In genomic region chr5:172183881-172184280, GRCh38 we compare ENCODE assay signal across 1 cellular context.
TF ChIP-seq lines count a peak whose summit lies in the region.

No MANE protein-coding gene starts in this region.

TF ChIP-seq in GM12878, 131 proteins besides CTCF, POLR2A, EP300 and RAD21 (continued from another document):
- TF ChIP-seq PKNOX1 (IDR thresholded peaks at IDR 0.05) (no peak), ELK1 (IDR thresholded peaks at IDR 0.05; ENCODE audit: low read depth, low read length) (no peak), RUNX3 (IDR thresholded peaks at IDR 0.05; ENCODE audit: low read length) (no peak), ETV6 (conservative IDR thresholded peaks at IDR 0.05 in 1 of 2, IDR thresholded peaks at IDR 0.05 in 1 of 2; ENCODE audit: borderline replicate concordance in 1 of 2, low read depth in 1 of 2) (no peak), HDGF (IDR thresholded peaks at IDR 0.05) (no peak), BMI1 (IDR thresholded peaks at IDR 0.05; ENCODE audit: borderline replicate concordance) (no peak), CEBPB (IDR thresholded peaks at IDR 0.05; ENCODE audit: borderline replicate concordance in 1 of 2, low read depth in 2 of 2, low read length in 2 of 2) (no peak), STAT3 (IDR thresholded peaks at IDR 0.05; ENCODE audit: low read depth, low read length) (no peak), CBX3 (IDR thresholded peaks at IDR 0.05; ENCODE audit: borderline replicate concordance, low read depth) (no peak), IRF4 (IDR thresholded peaks at IDR 0.05; ENCODE audit: low read depth, low read length) (no peak), MEF2B (IDR thresholded peaks at IDR 0.05; ENCODE audit: partially characterized antibody, poor library complexity, severe bottlenecking) (no peak), PRDM15 (CRISPR knock-in tag; IDR thresholded peaks at IDR 0.05) (no peak), WRNIP1 (IDR thresholded peaks at IDR 0.05; ENCODE audit: borderline replicate concordance, low read depth, low read length) (no peak), GATAD2B (conservative IDR thresholded peaks at IDR 0.05; ENCODE audit: low read depth) (no peak), MLLT1 (IDR thresholded peaks at IDR 0.05) (no peak)
TF ChIP-seq in GM12878: peak in this region for 0.
